In genomic region chrX:131827935-131828334, GRCh38 we compare ENCODE assay signal across 9 cellular contexts.
A peak's percentile ranks its signal among the peaks of the same experiment; 100 is the strongest.
DNase-seq lines count a peak whose midpoint lies in the region; ATAC-seq, FAIRE-seq and TF ChIP-seq lines count a peak whose summit lies in the region.
"Had no signal": no experiment of that assay in that cellular context is flagged by ENCODE, and none has a peak within 500 bp of the region (broad histone marks: within the 10 kb centered on the region; RNA-seq: fewer than 3 reads in every experiment).

No MANE protein-coding gene starts in this region.

- DNase-seq in DMS153 treated with DMSO at 0.1 percent for 48 hours (lab: John Stamatoyannopoulos, UW; ENCODE audit: unreplicated experiment) (peak; percentile 29), GM19239 (ENCODE audit: insufficient read length, low spot score) (no peak), smooth muscle cell (lab: John Stamatoyannopoulos, UW; ENCODE audit: unreplicated experiment) (no peak), NCI-H1930 (lab: John Stamatoyannopoulos, UW) (no peak), activated gamma-delta T cell treated with Interleukin-2 at 50 U/mL for 16 hours (no peak)
- DNase-seq in central memory CD8-positive, alpha-beta T cell (ENCODE audit: low spot score in 2 of 2): no peak

- H3K4me2 ChIP-seq in OCI-LY3 (ENCODE audit: low read length): peak overlapping the region; percentile 71
- H3K4me2 ChIP-seq in smooth muscle cell: peak overlapping the region; percentile 85

- H3K27ac Mint-ChIP-seq in central memory CD8-positive, alpha-beta T cell (ENCODE audit: low read depth): no peak overlapping the region

- H3K36me3 ChIP-seq in OCI-LY3 (replicated peaks; ENCODE audit: low read depth, low read length): no peaks in the 10 kb centered on the region
- H3K36me3 ChIP-seq in smooth muscle cell (ENCODE audit: low read depth): no peaks in the 10 kb centered on the region

- H3F3A ChIP-seq in smooth muscle cell (ENCODE audit: low read depth): no peaks in the 10 kb centered on the region

- H3K4me1 ChIP-seq in OCI-LY3 (ENCODE audit: low read length) (peaks cover 19% of the 10 kb centered on the region), smooth muscle cell (ENCODE audit: low read depth) (peaks cover 8% of the 10 kb centered on the region)

- H3K4me3 Mint-ChIP-seq in central memory CD8-positive, alpha-beta T cell: peak overlapping the region; percentile 23

- WGBS in smooth muscle cell (ENCODE audit: low lambda C conversion rate): 45% methylated on average over 2 of the region's 2 CpGs

- H3K9ac ChIP-seq in OCI-LY3 (ENCODE audit: low read length) (0 out of 2 replicates have a peak overlapping the region, but pooled peaks have one; percentile 19), smooth muscle cell (ENCODE audit: low read depth) (no peak overlapping the region)

- no peaks in the 10 kb centered on the region for H3K9me3 Mint-ChIP-seq in central memory CD8-positive, alpha-beta T cell

- H3K4me1 Mint-ChIP-seq in central memory CD8-positive, alpha-beta T cell: no peaks in the 10 kb centered on the region

- peak; percentile 51 for ATAC-seq in HG03159 (IDR thresholded peaks at IDR 0.05; ENCODE audit: unreplicated experiment)
- ATAC-seq in central memory CD8-positive, alpha-beta T cell (replicated peaks; ENCODE audit: extremely low read depth, poor library complexity, severe bottlenecking): no peak

- H3K9me3 ChIP-seq in OCI-LY3 (ENCODE audit: insufficient read depth, low read length) (no peaks in the 10 kb centered on the region), smooth muscle cell (replicated peaks; ENCODE audit: low read depth) (no peaks in the 10 kb centered on the region)

- H3K79me2 ChIP-seq in OCI-LY3 (ENCODE audit: low read length): no peaks in the 10 kb centered on the region
- H3K79me2 ChIP-seq in smooth muscle cell (ENCODE audit: low read depth): peaks cover 22% of the 10 kb centered on the region

- FAIRE-seq in GM19239 (lab: Jason Lieb, UNC): peak; percentile 80

- H3K4me3 ChIP-seq in OCI-LY3 (ENCODE audit: low read length): peak overlapping the region; percentile 63
- peak overlapping the region; percentile 48 for H3K4me3 ChIP-seq in smooth muscle cell
- H3K4me3 ChIP-seq: lung had no signal

- no peaks in the 10 kb centered on the region for H3K27me3 Mint-ChIP-seq in central memory CD8-positive, alpha-beta T cell

- H2AFZ ChIP-seq in OCI-LY3 (ENCODE audit: low read depth, low read length) (peak overlapping the region; percentile 46), smooth muscle cell (ENCODE audit: low read depth) (no peak overlapping the region)

- H3K36me3 Mint-ChIP-seq in central memory CD8-positive, alpha-beta T cell (ENCODE audit: insufficient read depth): no peaks in the 10 kb centered on the region

- no peaks in the 10 kb centered on the region for H4K20me1 ChIP-seq in OCI-LY3 (ENCODE audit: insufficient read depth, low read length)
- H4K20me1 ChIP-seq in smooth muscle cell (ENCODE audit: low read depth): no peaks in the 10 kb centered on the region

- TF ChIP-seq CTCF in OCI-LY3 (IDR thresholded peaks at IDR 0.05; ENCODE audit: low read depth, low read length) (peak; percentile 76), smooth muscle cell (IDR thresholded peaks at IDR 0.05; ENCODE audit: borderline replicate concordance, insufficient read depth, poor library complexity, severe bottlenecking) (peak; percentile 13)

- H3K27me3 ChIP-seq in OCI-LY3 (ENCODE audit: low read depth, low read length): no peaks in the 10 kb centered on the region
- no peaks in the 10 kb centered on the region for H3K27me3 ChIP-seq in smooth muscle cell (ENCODE audit: low read depth)

- H3K27ac ChIP-seq in OCI-LY3 (ENCODE audit: low read length) (no peak overlapping the region), smooth muscle cell (ENCODE audit: low read depth) (no peak overlapping the region)
